12 cellular contexts compared by ENCODE assay signal in genomic region chrX:49877397-49878101, GRCh38. TPM values are rescaled to one million over a fixed set of nuclear protein-coding genes. Genes with fewer than 3 reads are reported as not detected.
A peak's percentile ranks its signal among the peaks of the same experiment; 100 is the strongest.
DNase-seq lines count a peak whose midpoint lies in the region; TF ChIP-seq lines count a peak whose summit lies in the region.
"Had no signal": no experiment of that assay in that cellular context is flagged by ENCODE, and none has a peak within 500 bp of the region (broad histone marks: within the 10 kb centered on the region; RNA-seq: fewer than 3 reads in every experiment).

No MANE protein-coding gene starts in this region.

- no peaks in the 10 kb centered on the region for H3K9me3 Mint-ChIP-seq in Caco-2 (ENCODE audit: unreplicated experiment)

- H3K36me3 Mint-ChIP-seq in Caco-2 (ENCODE audit: insufficient read depth, unreplicated experiment) = peaks cover 6% of the 10 kb centered on the region

- CTCF ChIA-PET in Caco-2 (lab: Charles Lee) = interaction anchor here (0.6 to 2.5 kb wide), 5 partner anchors 19 to 116 kb away, joined by 3 to 18 read pairs (median 3); partner anchors contain the start of gene CLCN5

- no TSS peak for BruUV-seq in Caco-2 (replicated peaks; lab: Mats Ljungman, UMichigan)

- DNase-seq in Caco-2 (peak; percentile 39 to 58), NCI-H774 (lab: John Stamatoyannopoulos, UW) (peak; percentile 14), spleen (no peak), LoVo (ENCODE audit: low spot score) (no peak), ureter (ENCODE audit: low spot score) (no peak), EL (no peak)
- DNase-seq: activated CD4-positive, alpha-beta T cell treated with anti-CD3 and anti-CD28 coated beads, Interleukin-2, amount 50 U/mL, for 4 hours; activated naive CD4-positive, alpha-beta T cell treated with Interleukin-2 at 50 U/mL for 16 hours had no signal

- peak overlapping the region; percentile 35 for H3K4me3 Mint-ChIP-seq in Caco-2 (ENCODE audit: unreplicated experiment)

- H3K27me3 ChIP-seq in Caco-2 (replicated peaks; ENCODE audit: control insufficient read depth, insufficient read depth, low read length) (no peaks in the 10 kb centered on the region), layer of hippocampus (ENCODE audit: control insufficient read depth, insufficient read depth, low read length) (no peaks in the 10 kb centered on the region), spleen (replicated peaks in 1 of 7) (peaks cover 0 to under 1% (median 0%) of the 10 kb centered on the region in 7 donors)
- H3K27me3 ChIP-seq: foreskin keratinocyte had no signal

- 61 to 80% (median 67%) methylated on average over 3 to 5 of the region's 5 CpGs for WGBS in spleen, 5 donors

- H3K9me3 ChIP-seq in Caco-2 = no peaks in the 10 kb centered on the region
- no peaks in the 10 kb centered on the region for H3K9me3 ChIP-seq in spleen

- no peaks in the 10 kb centered on the region for H3K27me3 Mint-ChIP-seq in Caco-2 (ENCODE audit: insufficient read depth, unreplicated experiment)

- peaks cover 33% of the 10 kb centered on the region for H3K4me1 ChIP-seq in Caco-2
- H3K4me1 ChIP-seq in spleen = peaks cover 0 to 46% (median 24%) of the 10 kb centered on the region in 6 donors
- H3K4me1 ChIP-seq: foreskin keratinocyte had no signal

- H3K36me3 ChIP-seq in Caco-2 (ENCODE audit: control insufficient read depth, insufficient read depth, low read length) (no peaks in the 10 kb centered on the region; the same call in 1 of the 2 replicates), spleen (no peaks in the 10 kb centered on the region)

- no peak for TF ChIP-seq CTCF in Caco-2 (IDR thresholded peaks at IDR 0.05; ENCODE audit: insufficient read depth in 1 of 2, low read depth in 1 of 2, low read length in 1 of 2, severe bottlenecking in 1 of 2, unreplicated experiment in 1 of 2)
- no peak for TF ChIP-seq CTCF in spleen (IDR thresholded peaks at IDR 0.05 in 8 of 11, conservative IDR thresholded peaks at IDR 0.05 in 3 of 11)

- intact Hi-C loops in Caco-2 (cut with micrococcal nuclease; ENCODE audit: unreplicated experiment) = loop anchor here (1.0 to 2.0 kb wide), 4 partner anchors 17 to 117 kb away; partner anchors contain the start of gene CLCN5
- intact Hi-C loops in spleen (cut with DNase I; ENCODE audit: low total_unique reads) = no loop called here

- peaks cover 8% of the 10 kb centered on the region for H3K4me1 Mint-ChIP-seq in Caco-2 (ENCODE audit: low read depth, unreplicated experiment)

- POLR2A ChIA-PET in Caco-2 (lab: Charles Lee) = no interaction called here

- peak overlapping the region; percentile 64 for H3K27ac Mint-ChIP-seq in Caco-2 (ENCODE audit: unreplicated experiment)

- no peak for TF ChIP-seq POLR2A in spleen (IDR thresholded peaks at IDR 0.05)

- peak overlapping the region; percentile 74 for H3K27ac ChIP-seq in layer of hippocampus (ENCODE audit: low read depth, low read length)
- H3K27ac ChIP-seq in spleen = peak overlapping the region in 6 of 8 donors; percentile 76 to 88 (median 82)
- H3K27ac ChIP-seq: foreskin keratinocyte had no signal

- H3K4me3 ChIP-seq in Caco-2 (ENCODE audit: low read depth, low read length) (no peak overlapping the region), spleen (peak overlapping the region in 1 of 8 donors; percentile 77)

RNA-seq across cellular contexts. Expression of gene USP27X, which starts 1.7 kb away (rescaled TPM):
- total RNA-seq in Caco-2 (2022) = 11.6 and 13.5 TPM in 2 replicates
- total RNA-seq in spleen = 1 to 10 TPM; 1.5 to 3.7 (median 2.8) TPM
- 1 to 10 TPM; 1.3 to 1.7 (median 1.7) TPM for polyA plus RNA-seq in spleen
- total RNA-seq in ureter = 2.4 TPM

RNA-seq across cellular contexts. Expression of gene CLCN5, which starts 44.8 kb away (rescaled TPM):
- total RNA-seq in Caco-2 (2022) (61.0 and 70.0 TPM in 2 replicates), spleen (1 to 10 TPM; 5.6 to 8.9 (median 7.5) TPM), ureter (7.2 TPM)
- polyA plus RNA-seq in spleen = 1 to 10 TPM in 2 of 3 donors, under 1 TPM in 1; 0.71 to 1.5 (median 1.5) TPM

RNA-seq across cellular contexts. Expression of gene PAGE4, which starts 48.4 kb away (rescaled TPM):
- total RNA-seq in Caco-2 (2022) (22.4 and 31.2 TPM in 2 replicates), spleen (not detected), ureter (not detected)
- not detected for polyA plus RNA-seq in spleen
- total RNA-seq: dermis microvascular lymphatic vessel endothelial cell, foreskin keratinocyte, OCI-LY7 had no signal
- polyA plus RNA-seq: foreskin keratinocyte had no signal

Comparison
In these comparisons a context has a peak if more than half of its experiments do, and no peak if none do; other contexts are left out.
1. DNase-seq: peak in Caco-2 (2 of 2) and NCI-H774 (single experiment); none in spleen (single experiment), LoVo (single experiment), ureter (single experiment) and EL (single experiment).
2. RNA of gene PAGE4, which starts 48.4 kb away (total RNA-seq): 22.4 to 31.2 TPM in Caco-2; not detected in ureter (single experiment) and not detected in spleen; every median in the first group is over 10 times any median in the second.